Comparison of ENCODE assay signal across 21 cellular contexts in genomic region chr21:44735821-44736220, GRCh38. TPM values are rescaled to one million over a fixed set of nuclear protein-coding genes. Genes with fewer than 3 reads are reported as not detected.
DNase-seq lines count a peak whose midpoint lies in the region; ATAC-seq and TF ChIP-seq lines count a peak whose summit lies in the region.
"Had no signal": no experiment of that assay in that cellular context is flagged by ENCODE, and none has a peak within 500 bp of the region (broad histone marks: within the 10 kb centered on the region; RNA-seq: fewer than 3 reads in every experiment).

No MANE protein-coding gene starts in this region.

- H3K36me3 ChIP-seq in GM23338 (ENCODE audit: insufficient read depth) = peaks cover 4% of the 10 kb centered on the region; the same call in 1 of the 2 replicates

- H3K9me3 Mint-ChIP-seq in GM23338 = peaks cover 38% of the 10 kb centered on the region; the same call in 2 of the 3 replicates
- no peaks in the 10 kb centered on the region for H3K9me3 Mint-ChIP-seq in activated CD8-positive, alpha-beta T cell treated with anti-CD3 and anti-CD28 coated beads, Interleukin-2, amount 10 ng/mL, durations not matched to agents 7 days and 5 days (ENCODE audit: insufficient read depth)
- H3K9me3 Mint-ChIP-seq in activated CD4-positive, alpha-beta memory T cell treated with anti-CD3 and anti-CD28 coated beads for 36 hours = no peaks in the 10 kb centered on the region

- H3K4me1 Mint-ChIP-seq in GM23338 (peaks cover 25% of the 10 kb centered on the region), T-helper 17 cell (peaks cover 12% of the 10 kb centered on the region)
- H3K4me1 Mint-ChIP-seq in activated CD8-positive, alpha-beta T cell treated with anti-CD3 and anti-CD28 coated beads, Interleukin-2, amount 10 ng/mL, durations not matched to agents 7 days and 5 days (ENCODE audit: low read depth) = no peaks in the 10 kb centered on the region
- H3K4me1 Mint-ChIP-seq in activated CD4-positive, alpha-beta memory T cell treated with anti-CD3 and anti-CD28 coated beads for 36 hours (ENCODE audit: low read depth) = no peaks in the 10 kb centered on the region

- H3K4me1 ChIP-seq in GM23338 (ENCODE audit: insufficient read depth) = no peaks in the 10 kb centered on the region; the same call in 1 of the 2 replicates

- no peak overlapping the region for H3K4me3 ChIP-seq in GM23338
- H3K4me3 ChIP-seq: SK-N-MC had no signal

- no peaks in the 10 kb centered on the region for H3K27me3 ChIP-seq in GM23338 (ENCODE audit: insufficient read depth)

- H2AFZ ChIP-seq in GM23338 = no peak overlapping the region

- peaks cover 22% of the 10 kb centered on the region for H3K27me3 Mint-ChIP-seq in GM23338 (ENCODE audit: insufficient read depth, low read depth, poor library complexity)
- H3K27me3 Mint-ChIP-seq in T-helper 17 cell = peaks cover 21% of the 10 kb centered on the region
- peaks cover 2% of the 10 kb centered on the region for H3K27me3 Mint-ChIP-seq in activated CD8-positive, alpha-beta T cell treated with anti-CD3 and anti-CD28 coated beads, Interleukin-2, amount 10 ng/mL, durations not matched to agents 7 days and 5 days (ENCODE audit: low read depth)
- no peaks in the 10 kb centered on the region for H3K27me3 Mint-ChIP-seq in activated CD4-positive, alpha-beta memory T cell treated with anti-CD3 and anti-CD28 coated beads for 36 hours

- no peaks in the 10 kb centered on the region for H3K79me2 ChIP-seq in GM23338 (replicated peaks; ENCODE audit: insufficient read depth)

- H3K36me3 Mint-ChIP-seq in GM23338 (ENCODE audit: low read depth) (peaks cover 21% of the 10 kb centered on the region), T-helper 17 cell (ENCODE audit: low read depth) (peaks cover 2% of the 10 kb centered on the region)
- no peaks in the 10 kb centered on the region for H3K36me3 Mint-ChIP-seq in activated CD8-positive, alpha-beta T cell treated with anti-CD3 and anti-CD28 coated beads, Interleukin-2, amount 10 ng/mL, durations not matched to agents 7 days and 5 days (ENCODE audit: low read depth)
- H3K36me3 Mint-ChIP-seq in activated CD4-positive, alpha-beta memory T cell treated with anti-CD3 and anti-CD28 coated beads for 36 hours = no peaks in the 10 kb centered on the region
- H3K36me3 Mint-ChIP-seq: CD4-positive, alpha-beta memory T cell had no signal

- H3K4me3 Mint-ChIP-seq in GM23338 (no peak overlapping the region), T-helper 17 cell (no peak overlapping the region)
- H3K4me3 Mint-ChIP-seq in activated CD8-positive, alpha-beta T cell treated with anti-CD3 and anti-CD28 coated beads, Interleukin-2, amount 10 ng/mL, durations not matched to agents 7 days and 5 days = no peak overlapping the region
- H3K4me3 Mint-ChIP-seq in activated CD4-positive, alpha-beta memory T cell treated with anti-CD3 and anti-CD28 coated beads for 36 hours = no peak overlapping the region
- H3K4me3 Mint-ChIP-seq: CD4-positive, alpha-beta memory T cell; HFFc6 had no signal

- POLR2A ChIA-PET in activated CD8-positive, alpha-beta T cell treated with anti-CD3 and anti-CD28 coated beads, Interleukin-2, amount 10 ng/mL, durations not matched to agents 7 days and 5 days (lab: Charles Lee) = no interaction called here
- POLR2A ChIA-PET in activated CD4-positive, alpha-beta memory T cell treated with anti-CD3 and anti-CD28 coated beads for 36 hours (lab: Charles Lee) = no interaction called here

- DNase-seq in NCI-H2029 (lab: John Stamatoyannopoulos, UW) (peak; percentile 69), NCI-H2029 treated with DMSO at 0.1 percent for 48 hours (lab: John Stamatoyannopoulos, UW) (no peak), GM23338 (ENCODE audit: low spot score) (no peak), T-helper 17 cell (no peak), posterior vena cava (ENCODE audit: low spot score) (peak; percentile 70)
- no peak for DNase-seq in activated CD8-positive, alpha-beta T cell treated with anti-CD3 and anti-CD28 coated beads, Interleukin-2, amount 10 ng/mL, durations not matched to agents 7 days and 5 days
- DNase-seq in activated CD4-positive, alpha-beta memory T cell treated with anti-CD3 and anti-CD28 coated beads for 36 hours = no peak
- DNase-seq: 8988T; Calu3; CD4-positive, alpha-beta memory T cell; HFFc6; NCI-H1694; NCI-H2107; NCI-H510A treated with DMSO at 0.1 percent for 48 hours; NK-92 treated with Interleukin-12 subunit alpha and Interleukin-12 subunit beta, amount 100 ng/mL, for 24 hours had no signal

- no peak overlapping the region for H3K27ac Mint-ChIP-seq in GM23338
- H3K27ac Mint-ChIP-seq in T-helper 17 cell = peak overlapping the region; percentile 29
- no peak overlapping the region for H3K27ac Mint-ChIP-seq in activated CD8-positive, alpha-beta T cell treated with anti-CD3 and anti-CD28 coated beads, Interleukin-2, amount 10 ng/mL, durations not matched to agents 7 days and 5 days
- H3K27ac Mint-ChIP-seq in activated CD4-positive, alpha-beta memory T cell treated with anti-CD3 and anti-CD28 coated beads for 36 hours = no peak overlapping the region
- H3K27ac Mint-ChIP-seq: HFFc6 had no signal

- H3K9me3 ChIP-seq in T-helper 17 cell (ENCODE audit: control insufficient read depth, low read length, poor library complexity, severe bottlenecking) = no peaks in the 10 kb centered on the region

- ATAC-seq in GM23338 (peak; percentile 46), T-helper 17 cell (no peak), HG03135 (IDR thresholded peaks at IDR 0.05; ENCODE audit: unreplicated experiment) (no peak)
- ATAC-seq in activated CD8-positive, alpha-beta T cell treated with anti-CD3 and anti-CD28 coated beads, Interleukin-2, amount 10 ng/mL, durations not matched to agents 7 days and 5 days = no peak
- ATAC-seq: Right ventricle myocardium inferior had no signal

- H3F3A ChIP-seq in GM23338 (replicated peaks; ENCODE audit: low read depth) = no peaks in the 10 kb centered on the region

- intact Hi-C loops in posterior vena cava (cut with DNase I) = no loop called here
- intact Hi-C loops in activated CD4-positive, alpha-beta memory T cell treated with anti-CD3 and anti-CD28 coated beads for 36 hours (cut with micrococcal nuclease) = no loop called here

- CTCF ChIA-PET in activated CD8-positive, alpha-beta T cell treated with anti-CD3 and anti-CD28 coated beads, Interleukin-2, amount 10 ng/mL, durations not matched to agents 7 days and 5 days (lab: Charles Lee) = interaction anchor here (0.9 kb wide), 1 partner anchor 58 kb away, joined by 3 read pairs; no protein-coding TSS in a partner anchor
- CTCF ChIA-PET in activated CD4-positive, alpha-beta memory T cell treated with anti-CD3 and anti-CD28 coated beads for 36 hours (lab: Charles Lee) = no interaction called here

- H4K20me1 ChIP-seq in GM23338 (replicated peaks; ENCODE audit: insufficient read depth) = no peaks in the 10 kb centered on the region

- H3K4me2 ChIP-seq in GM23338 = no peak overlapping the region

- no peak overlapping the region for H3K27ac ChIP-seq in GM23338 (ENCODE audit: low read depth)
- H3K27ac ChIP-seq: HL-60, SK-N-MC had no signal

- TF ChIP-seq CTCF in GM23338 (conservative IDR thresholded peaks at IDR 0.05; ENCODE audit: low read depth in 2 of 2) = no peak

- no peaks in the 10 kb centered on the region for H3K9me2 ChIP-seq in GM23338 (ENCODE audit: insufficient read depth)

TF ChIP-seq in GM23338, 12 proteins besides CTCF, POLR2A, EP300 and RAD21 (continues in another document):
- no peak for TF ChIP-seq ZNF114 (CRISPR knock-in tag; IDR thresholded peaks at IDR 0.05)

RNA-seq across cellular contexts. Expression of gene TSPEAR, which starts 24.4 kb away (rescaled TPM):
- 0.35 TPM in 1 of 2 replicates, not detected in the other for total RNA-seq in GM23338 (2014; rRNA removed; shearing (Covaris generic))
- polyA plus RNA-seq in GM23338 (2016; fragmentation: Nextera tagmentation; extraction: Ambion mirVana) = 0.45 and 0.92 TPM in 2 replicates
- total RNA-seq in T-helper 17 cell (not detected), posterior vena cava (under 1 TPM; 0.14 to 0.48 TPM)
- not detected for total RNA-seq in activated CD8-positive, alpha-beta T cell treated with anti-CD3 and anti-CD28 coated beads, Interleukin-2, amount 10 ng/mL, durations not matched to agents 7 days and 5 days
- total RNA-seq in activated CD4-positive, alpha-beta memory T cell treated with anti-CD3 and anti-CD28 coated beads for 36 hours = not detected
- total RNA-seq: Calu3; CD4-positive, alpha-beta memory T cell; HFFc6 had no signal
- polyA plus RNA-seq: AG04450 had no signal

RNA-seq across cellular contexts. Expression of gene KRTAP10-12, which starts 38.8 kb away (rescaled TPM):
- total RNA-seq in GM23338 (2014; rRNA removed; shearing (Covaris generic)) = not detected in 2 replicates
- not detected in 2 replicates for polyA plus RNA-seq in GM23338 (2016; fragmentation: Nextera tagmentation; extraction: Ambion mirVana)
- total RNA-seq in T-helper 17 cell = not detected
- total RNA-seq in posterior vena cava = not detected
- not detected for total RNA-seq in activated CD8-positive, alpha-beta T cell treated with anti-CD3 and anti-CD28 coated beads, Interleukin-2, amount 10 ng/mL, durations not matched to agents 7 days and 5 days
- not detected for total RNA-seq in activated CD4-positive, alpha-beta memory T cell treated with anti-CD3 and anti-CD28 coated beads for 36 hours
- total RNA-seq: Calu3; CD4-positive, alpha-beta memory T cell; H4; HFFc6; Right ventricle myocardium inferior had no signal
- polyA plus RNA-seq: AG04450; CD4-positive, alpha-beta memory T cell had no signal

RNA-seq across cellular contexts. Expression of gene KRTAP12-1, which starts 53.9 kb away (rescaled TPM):
- not detected in 2 replicates for total RNA-seq in GM23338 (2014; rRNA removed; shearing (Covaris generic))
- polyA plus RNA-seq in GM23338 (2016; fragmentation: Nextera tagmentation; extraction: Ambion mirVana) = not detected in 2 replicates
- not detected for total RNA-seq in T-helper 17 cell
- not detected for total RNA-seq in posterior vena cava
- not detected for total RNA-seq in activated CD8-positive, alpha-beta T cell treated with anti-CD3 and anti-CD28 coated beads, Interleukin-2, amount 10 ng/mL, durations not matched to agents 7 days and 5 days
- total RNA-seq in activated CD4-positive, alpha-beta memory T cell treated with anti-CD3 and anti-CD28 coated beads for 36 hours = not detected
- total RNA-seq: Calu3; CD4-positive, alpha-beta memory T cell; H4; HFFc6; Right ventricle myocardium inferior had no signal
- polyA plus RNA-seq: AG04450; CD4-positive, alpha-beta memory T cell had no signal

Comparison
In these comparisons a context has a peak if more than half of its experiments do, and no peak if none do; other contexts are left out.
1. DNase-seq: peak in NCI-H2029 (single experiment) and posterior vena cava (single experiment); none in NCI-H2029 treated with DMSO at 0.1 percent for 48 hours (single experiment), GM23338 (single experiment), T-helper 17 cell (0 of 3), activated CD8-positive, alpha-beta T cell treated with anti-CD3 and anti-CD28 coated beads, Interleukin-2, amount 10 ng/mL, durations not matched to agents 7 days and 5 days (single experiment) and activated CD4-positive, alpha-beta memory T cell treated with anti-CD3 and anti-CD28 coated beads for 36 hours (single experiment).